24 cellular contexts compared by ENCODE assay signal in genomic region chr4:160495356-160495755, GRCh38.
"Had no signal": no experiment of that assay in that cellular context is flagged by ENCODE, and none has a peak within 500 bp of the region (broad histone marks: within the 10 kb centered on the region; RNA-seq: fewer than 3 reads in every experiment).

No MANE protein-coding gene starts in this region.

- H3K27me3 ChIP-seq: Peyer's patch, SJCRH30 had no signal

- H3K27ac ChIP-seq: HL-60, KMS-11, PC-9, Peyer's patch, SJCRH30, SK-N-MC had no signal

- DNase-seq: Kasumi-1, MV-4-11, NCI-H1048, NCI-H1105, NCI-H1417, NCI-H1436 treated with DMSO at 0.1 percent for 48 hours, NCI-H1694, NCI-H187 treated with DMSO at 0.1 percent for 48 hours, NCI-H2029 treated with DMSO at 0.1 percent for 48 hours, NCI-H2171 treated with DMSO at 0.1 percent for 48 hours, NCI-H345, NCI-H446 treated with DMSO at 0.1 percent for 48 hours, NCI-H510A treated with DMSO at 0.1 percent for 48 hours, NCI-H526 treated with DMSO at 0.1 percent for 48 hours, NCI-H748 treated with DMSO at 0.1 percent for 48 hours, PC-9, Peyer's patch, SHP77 treated with DMSO at 0.1 percent for 48 hours, SJCRH30 had no signal

- ATAC-seq: K562, Right ventricle myocardium inferior had no signal

- H2AFZ ChIP-seq: PC-9 had no signal

- H3K36me3 ChIP-seq: Peyer's patch, SJCRH30 had no signal

- H3K9ac ChIP-seq: KMS-11 had no signal

- H3K9me3 ChIP-seq: Peyer's patch, SJCRH30 had no signal

- H3K4me3 ChIP-seq: K562, PC-9, Peyer's patch, SJCRH30, SK-N-MC had no signal

- H3K4me1 ChIP-seq: Peyer's patch, SJCRH30 had no signal

- H3K4me2 ChIP-seq: KMS-11, PC-9 had no signal
